26 cellular contexts compared by ENCODE assay signal in genomic region chr9:127729522-127730256, GRCh38. TPM values are rescaled to one million over a fixed set of nuclear protein-coding genes. Genes with fewer than 3 reads are reported as not detected.
A peak's percentile ranks its signal among the peaks of the same experiment; 100 is the strongest.
DNase-seq lines count a peak whose midpoint lies in the region; ATAC-seq, FAIRE-seq and TF ChIP-seq lines count a peak whose summit lies in the region.
"Had no signal": no experiment of that assay in that cellular context is flagged by ENCODE, and none has a peak within 500 bp of the region (broad histone marks: within the 10 kb centered on the region; RNA-seq: fewer than 3 reads in every experiment).

No MANE protein-coding gene starts in this region.

- H3K4me2 ChIP-seq in HepG2 (ENCODE audit: low read depth, low read length) (peak overlapping the region; percentile 46), neural progenitor cell (no peak overlapping the region)
- H3K4me2 ChIP-seq: A549 had no signal

- H3K4me1 Mint-ChIP-seq in neural progenitor cell: peaks cover 11% of the 10 kb centered on the region

- no peak for FAIRE-seq in HepG2 (lab: Jason Lieb, UNC)
- FAIRE-seq: A549, GM12878 had no signal

- peaks cover 4% of the 10 kb centered on the region for H3F3A ChIP-seq in neural progenitor cell (ENCODE audit: low read depth)

- 5% methylated on average over 5 of the region's 18 CpGs for WGBS in HepG2 (ENCODE audit: low lambda C conversion rate)
- 50% methylated on average over 1 of the region's 18 CpGs for WGBS in right lobe of liver (ENCODE audit: insufficient coverage, low coverage, low lambda C conversion rate, missing lambda C conversion rate)

- DNase-seq in HepG2 (ENCODE audit: low spot score) (peak; percentile 29), right lobe of liver (no peak), SJSA1 (ENCODE audit: low read depth in 1 of 2, low spot score in 2 of 2) (no peak), neural progenitor cell (ENCODE audit: low spot score) (no peak), LoVo (ENCODE audit: low spot score) (no peak), mucosa of descending colon (no peak), NCI-H748 (lab: John Stamatoyannopoulos, UW; ENCODE audit: unreplicated experiment) (no peak)
- DNase-seq: AML-193; C1 segment of cervical spinal cord; CD4-positive, alpha-beta memory T cell; COR-L47; DMS53; GDM1; GOT3; IMR-90; KG1; NCI-H1048; NCI-H1694; NCI-H2029 treated with DMSO at 0.1 percent for 48 hours; NCI-H446 treated with DMSO at 0.1 percent for 48 hours; NCI-H526; OCI-M1; Peyer's patch had no signal

- POLR2A ChIA-PET in HepG2 (lab: Yijun Ruan, JAX): interaction anchor here (1.0 to 1.6 kb wide), 5 partner anchors 14 to 174 kb away, joined by 3 to 5 read pairs (median 3); partner anchors contain the start of genes PTRH1 and TTC16

- TF ChIP-seq POLR2A in HepG2 (IDR thresholded peaks at IDR 0.05; ENCODE audit: insufficient read depth in 1 of 2, low read depth in 2 of 2, low read length in 2 of 2) (no peak), right lobe of liver (IDR thresholded peaks at IDR 0.05) (no peak)

- H3K27me3 ChIP-seq in HepG2 (ENCODE audit: control insufficient read depth in 1 of 2, insufficient read depth in 2 of 2, low read length in 2 of 2) (peaks cover 0 to 2% of the 10 kb centered on the region in 2 experiments; a peak in 1 of 5 replicates), right lobe of liver (no peaks in the 10 kb centered on the region), SJSA1 (replicated peaks) (no peaks in the 10 kb centered on the region), neural progenitor cell (no peaks in the 10 kb centered on the region)
- H3K27me3 ChIP-seq: Peyer's patch had no signal

- H3K9me3 ChIP-seq in HepG2 (ENCODE audit: low read length) (no peaks in the 10 kb centered on the region), right lobe of liver (no peaks in the 10 kb centered on the region), SJSA1 (replicated peaks) (no peaks in the 10 kb centered on the region), neural progenitor cell (ENCODE audit: low read depth) (no peaks in the 10 kb centered on the region), mucosa of descending colon (no peaks in the 10 kb centered on the region)
- H3K9me3 ChIP-seq: A549, Peyer's patch had no signal

- no peak for TF ChIP-seq EP300 in HepG2 (IDR thresholded peaks at IDR 0.05; ENCODE audit: low read depth in 2 of 2, low read length in 2 of 2)
- no peak for TF ChIP-seq EP300 in HepG2 (CRISPR knock-in tag; IDR thresholded peaks at IDR 0.05; ENCODE audit: borderline replicate concordance)

- H3K4me3 ChIP-seq in HepG2 (replicated peaks in 1 of 3; ENCODE audit: insufficient read depth in 1 of 3, low read depth in 2 of 3, low read length in 3 of 3): peak overlapping the region in 1 of 3 experiments; percentile 33; a peak in 1 of 6 replicates
- no peak overlapping the region for H3K4me3 ChIP-seq in right lobe of liver
- no peak overlapping the region for H3K4me3 ChIP-seq in SJSA1
- H3K4me3 ChIP-seq in neural progenitor cell: no peak overlapping the region
- no peak overlapping the region for H3K4me3 ChIP-seq in mucosa of descending colon
- H3K4me3 ChIP-seq: A549, GM12878, Peyer's patch had no signal

- H3K27ac ChIP-seq in HepG2 (ENCODE audit: extremely low read length, insufficient read depth, low read length) (no peak overlapping the region), right lobe of liver (no peak overlapping the region), SJSA1 (peak overlapping the region; percentile 73), neural progenitor cell (no peak overlapping the region)
- H3K27ac ChIP-seq: A549, Peyer's patch had no signal

- no peaks in the 10 kb centered on the region for H3K27me3 Mint-ChIP-seq in neural progenitor cell (ENCODE audit: insufficient read depth, low read depth)
- H3K27me3 Mint-ChIP-seq: CD4-positive, alpha-beta memory T cell had no signal

- in situ Hi-C loops in HepG2 (cut with HindIII; ENCODE audit: extremely low pct_ligation_motif_present, low pct_unique_long_range_greater_than_20kb): loop anchor here (10.0 kb wide), 1 partner anchor 225 kb away; no protein-coding TSS in a partner anchor

- H3K9ac ChIP-seq in HepG2 (ENCODE audit: insufficient read depth, low read depth, low read length) (no peak overlapping the region), neural progenitor cell (no peak overlapping the region)

- H3K36me3 ChIP-seq in HepG2 (replicated peaks in 1 of 2; ENCODE audit: control insufficient read depth in 1 of 2, insufficient read depth in 2 of 2, low read length in 2 of 2) (no peaks in the 10 kb centered on the region), right lobe of liver (no peaks in the 10 kb centered on the region), SJSA1 (peaks cover 29% of the 10 kb centered on the region), neural progenitor cell (no peaks in the 10 kb centered on the region), mucosa of descending colon (ENCODE audit: low read depth) (no peaks in the 10 kb centered on the region)

- BruUV-seq in HepG2 (replicated peaks; lab: Mats Ljungman, UMichigan): no TSS peak

- peak overlapping the region; percentile 61 for H3K27ac Mint-ChIP-seq in neural progenitor cell

- peaks cover 33% of the 10 kb centered on the region for H3K4me1 ChIP-seq in HepG2 (ENCODE audit: insufficient read depth, low read length)
- H3K4me1 ChIP-seq in right lobe of liver: peaks cover 0 to 6% (median 3%) of the 10 kb centered on the region in 4 donors
- H3K4me1 ChIP-seq in SJSA1 (replicated peaks): peaks cover 52% of the 10 kb centered on the region
- peaks cover 5% of the 10 kb centered on the region for H3K4me1 ChIP-seq in neural progenitor cell
- peaks cover 7% of the 10 kb centered on the region for H3K4me1 ChIP-seq in mucosa of descending colon (ENCODE audit: low read depth)

- H2AFZ ChIP-seq in HepG2 (ENCODE audit: low read length) (no peak overlapping the region), neural progenitor cell (replicated peaks) (no peak overlapping the region)

- intact Hi-C loops in HepG2 (cut with micrococcal nuclease; ENCODE audit: unreplicated experiment): loop anchor here (10.0 kb wide), 1 partner anchor 225 kb away; no protein-coding TSS in a partner anchor
- intact Hi-C loops in right lobe of liver (cut with DNase I): loop anchor here (5.0 to 10.0 kb wide), 4 partner anchors 137 to 225 kb away; partner anchors contain the start of gene AK1 (in 1 of the 2)
- intact Hi-C loops in mucosa of descending colon (cut with DNase I, micrococcal nuclease): loop anchor here (2.0 to 10.0 kb wide), 3 partner anchors 135 to 145 kb away; partner anchors contain the start of gene AK1 (in 1 of the 2)

- no peaks in the 10 kb centered on the region for H3K9me3 Mint-ChIP-seq in neural progenitor cell
- H3K9me3 Mint-ChIP-seq: CD4-positive, alpha-beta memory T cell had no signal

- CTCF ChIA-PET in HepG2 (lab: Yijun Ruan, JAX; ENCODE audit: low intra/inter-chr PET ratio, low total read pairs): interaction anchor here (0.6 kb wide), 1 partner anchor 28 kb away, joined by 3 read pairs; no protein-coding TSS in a partner anchor

- peak; percentile 87 for ATAC-seq in HepG2
- no peak for ATAC-seq in right lobe of liver
- no peak for ATAC-seq in mucosa of descending colon
- ATAC-seq: A549, GM12878, HCT116 had no signal

- TF ChIP-seq RAD21 in HepG2 (CRISPR knock-in tag; IDR thresholded peaks at IDR 0.05): no peak

- TF ChIP-seq CTCF in HepG2 (CRISPR knock-in tag; IDR thresholded peaks at IDR 0.05) (0 out of 2 replicates have a peak, but pooled peaks have one; percentile 20), right lobe of liver (IDR thresholded peaks at IDR 0.05) (no peak), neural progenitor cell (IDR thresholded peaks at IDR 0.05) (no peak), mucosa of descending colon (IDR thresholded peaks at IDR 0.05) (no peak)

- H4K20me1 ChIP-seq in HepG2 (ENCODE audit: insufficient read depth, low read length): no peaks in the 10 kb centered on the region
- no peaks in the 10 kb centered on the region for H4K20me1 ChIP-seq in neural progenitor cell (ENCODE audit: low read depth)

- H3K79me2 ChIP-seq in HepG2 (ENCODE audit: insufficient read depth, low read length) (no peaks in the 10 kb centered on the region), neural progenitor cell (ENCODE audit: low read depth) (no peaks in the 10 kb centered on the region)

- no peak overlapping the region for H3K4me3 Mint-ChIP-seq in neural progenitor cell
- H3K4me3 Mint-ChIP-seq: CD4-positive, alpha-beta memory T cell had no signal

- no peaks in the 10 kb centered on the region for H3K36me3 Mint-ChIP-seq in neural progenitor cell

RNA-seq across cellular contexts. Expression of gene TOR2A, which starts 5.4 kb away (rescaled TPM):
- 5.5 and 7.2 TPM in 2 replicates for total RNA-seq in HepG2 (2016; rRNA removed; fragmentation: Illumina TruSeq; extraction: Trizol)
- total RNA-seq in HepG2 (2016; cell fraction: cytosol; rRNA removed; fragmentation: Illumina TruSeq; extraction: Trizol; ENCODE audit: low read depth): 5.2 and 7.3 TPM in 2 replicates
- 4.5 and 7.9 TPM in 2 replicates for total RNA-seq in HepG2 (2016; cell fraction: insoluble cytoplasmic fraction; rRNA removed; fragmentation: Illumina TruSeq; extraction: Trizol)
- total RNA-seq in HepG2 (2016; cell fraction: membrane; rRNA removed; fragmentation: Illumina TruSeq; extraction: Trizol): 7.9 and 11.8 TPM in 2 replicates
- 6.0 and 8.4 TPM in 2 replicates for total RNA-seq in HepG2 (2016; cell fraction: nucleus; rRNA removed; fragmentation: Illumina TruSeq; extraction: Trizol)
- 3.5 and 4.9 TPM in 2 replicates for polyA plus RNA-seq in HepG2 (2011; rRNA removed)
- 3.9 and 7.0 TPM in 2 replicates for polyA plus RNA-seq in HepG2 (2011; cell fraction: cytosol; rRNA removed)
- polyA plus RNA-seq in HepG2 (2011; cell fraction: nucleus; rRNA removed): 10.9 and 13.2 TPM in 2 replicates
- polyA plus RNA-seq in HepG2 (2012): 3.9 and 5.6 TPM in 2 replicates
- 7.5 and 14.0 TPM in 2 replicates for polyA plus RNA-seq in HepG2 (2016; cell fraction: cytosol; fragmentation: Illumina TruSeq; extraction: Trizol; ENCODE audit: low read depth)
- polyA plus RNA-seq in HepG2 (2016; cell fraction: insoluble cytoplasmic fraction; fragmentation: Illumina TruSeq; extraction: Trizol; ENCODE audit: low read depth): 8.1 and 8.2 TPM in 2 replicates
- polyA plus RNA-seq in HepG2 (2016; cell fraction: membrane; fragmentation: Illumina TruSeq; extraction: Trizol; ENCODE audit: low read depth): 13.5 and 15.3 TPM in 2 replicates
- 15.9 and 17.9 TPM in 2 replicates for polyA plus RNA-seq in HepG2 (2016; cell fraction: nucleus; fragmentation: Illumina TruSeq; extraction: Trizol; ENCODE audit: insufficient read depth, low read depth)
- 5.5 and 15.6 TPM in 2 replicates for polyA minus RNA-seq in HepG2 (2011; rRNA and poly(A)+ RNA removed; ENCODE audit: low replicate concordance)
- polyA minus RNA-seq in HepG2 (2011; cell fraction: cytosol; rRNA and poly(A)+ RNA removed): 3.2 and 3.6 TPM in 2 replicates
- polyA minus RNA-seq in HepG2 (2011; cell fraction: nucleus; rRNA and poly(A)+ RNA removed): 2.4 and 3.0 TPM in 2 replicates
- total RNA-seq in right lobe of liver: 10 to 100 TPM in 2 of 6 experiments, 1 to 10 TPM in 4; 6.1 to 15.3 (median 7.7) TPM
- 5.3 and 11.4 TPM in 2 replicates for total RNA-seq in SJSA1 (2014; rRNA removed; shearing (Covaris generic))
- 5.5 and 18.3 TPM in 2 replicates for total RNA-seq in neural progenitor cell (ENCODE audit: low replicate concordance)
- 10 to 100 TPM; 19.7 to 30.2 (median 28.2) TPM for total RNA-seq in mucosa of descending colon

RNA-seq across cellular contexts. Expression of gene TTC16, which starts 13.8 kb away (rescaled TPM):
- not detected in 2 replicates for total RNA-seq in HepG2 (2016; rRNA removed; fragmentation: Illumina TruSeq; extraction: Trizol)
- total RNA-seq in HepG2 (2016; cell fraction: cytosol; rRNA removed; fragmentation: Illumina TruSeq; extraction: Trizol; ENCODE audit: low read depth): not detected in 2 replicates
- not detected in 2 replicates for total RNA-seq in HepG2 (2016; cell fraction: insoluble cytoplasmic fraction; rRNA removed; fragmentation: Illumina TruSeq; extraction: Trizol)
- total RNA-seq in HepG2 (2016; cell fraction: membrane; rRNA removed; fragmentation: Illumina TruSeq; extraction: Trizol): not detected in 2 replicates
- total RNA-seq in HepG2 (2016; cell fraction: nucleus; rRNA removed; fragmentation: Illumina TruSeq; extraction: Trizol): not detected in 2 replicates
- polyA plus RNA-seq in HepG2 (2011; rRNA removed): not detected in 2 replicates
- 0.03 TPM in 1 of 2 replicates, not detected in the other for polyA plus RNA-seq in HepG2 (2011; cell fraction: cytosol; rRNA removed)
- polyA plus RNA-seq in HepG2 (2011; cell fraction: nucleus; rRNA removed): 0.08 TPM in 1 of 2 replicates, not detected in the other
- polyA plus RNA-seq in HepG2 (2012): not detected in 2 replicates
- polyA plus RNA-seq in HepG2 (2016; cell fraction: cytosol; fragmentation: Illumina TruSeq; extraction: Trizol; ENCODE audit: low read depth): not detected in 2 replicates
- polyA plus RNA-seq in HepG2 (2016; cell fraction: insoluble cytoplasmic fraction; fragmentation: Illumina TruSeq; extraction: Trizol; ENCODE audit: low read depth): not detected in 2 replicates
- polyA plus RNA-seq in HepG2 (2016; cell fraction: membrane; fragmentation: Illumina TruSeq; extraction: Trizol; ENCODE audit: low read depth): 0.09 TPM in 1 of 2 replicates, not detected in the other
- polyA plus RNA-seq in HepG2 (2016; cell fraction: nucleus; fragmentation: Illumina TruSeq; extraction: Trizol; ENCODE audit: insufficient read depth, low read depth): not detected in 2 replicates
- 0.72 TPM in 1 of 2 replicates, not detected in the other for polyA minus RNA-seq in HepG2 (2011; rRNA and poly(A)+ RNA removed; ENCODE audit: low replicate concordance)
- not detected in 2 replicates for polyA minus RNA-seq in HepG2 (2011; cell fraction: cytosol; rRNA and poly(A)+ RNA removed)
- polyA minus RNA-seq in HepG2 (2011; cell fraction: nucleus; rRNA and poly(A)+ RNA removed): not detected in 2 replicates
- under 1 TPM in 2 of 6 experiments, not detected in 4; 0.05 to 0.12 TPM for total RNA-seq in right lobe of liver
- total RNA-seq in SJSA1 (2014; rRNA removed; shearing (Covaris generic)): not detected in 2 replicates
- total RNA-seq in neural progenitor cell (ENCODE audit: low replicate concordance): not detected in 2 replicates
- total RNA-seq in mucosa of descending colon: under 1 TPM in 1 of 3 donors, not detected in 2; 0.31 TPM
- total RNA-seq: GM12878, IMR-90, Peyer's patch had no signal
- polyA plus RNA-seq: A549 had no signal

RNA-seq across cellular contexts. Expression of gene PTRH1, which starts 14.2 kb away (rescaled TPM):
- total RNA-seq in HepG2 (2016; rRNA removed; fragmentation: Illumina TruSeq; extraction: Trizol) (7.6 and 10.4 TPM in 2 replicates), right lobe of liver (10 to 100 TPM in 2 of 6 experiments, 1 to 10 TPM in 4; 4.8 to 21.2 (median 6.8) TPM), neural progenitor cell (ENCODE audit: low replicate concordance) (1.3 and 5.4 TPM in 2 replicates), mucosa of descending colon (10 to 100 TPM in 2 of 3 donors, 1 to 10 TPM in 1; 5.1 to 10.5 (median 10.3) TPM)
- total RNA-seq in HepG2 (2016; cell fraction: cytosol; rRNA removed; fragmentation: Illumina TruSeq; extraction: Trizol; ENCODE audit: low read depth): 3.7 and 4.7 TPM in 2 replicates
- total RNA-seq in HepG2 (2016; cell fraction: insoluble cytoplasmic fraction; rRNA removed; fragmentation: Illumina TruSeq; extraction: Trizol): 9.5 and 11.7 TPM in 2 replicates
- 3.7 and 4.4 TPM in 2 replicates for total RNA-seq in HepG2 (2016; cell fraction: membrane; rRNA removed; fragmentation: Illumina TruSeq; extraction: Trizol)
- 3.4 and 3.9 TPM in 2 replicates for total RNA-seq in HepG2 (2016; cell fraction: nucleus; rRNA removed; fragmentation: Illumina TruSeq; extraction: Trizol)
- 4.0 and 5.4 TPM in 2 replicates for polyA plus RNA-seq in HepG2 (2011; rRNA removed)
- polyA plus RNA-seq in HepG2 (2011; cell fraction: cytosol; rRNA removed): 5.4 and 8.9 TPM in 2 replicates
- 6.0 and 7.2 TPM in 2 replicates for polyA plus RNA-seq in HepG2 (2011; cell fraction: nucleus; rRNA removed)
- 3.0 and 3.2 TPM in 2 replicates for polyA plus RNA-seq in HepG2 (2012)
- polyA plus RNA-seq in HepG2 (2016; cell fraction: cytosol; fragmentation: Illumina TruSeq; extraction: Trizol; ENCODE audit: low read depth): 3.5 and 3.9 TPM in 2 replicates
- 8.4 and 8.9 TPM in 2 replicates for polyA plus RNA-seq in HepG2 (2016; cell fraction: insoluble cytoplasmic fraction; fragmentation: Illumina TruSeq; extraction: Trizol; ENCODE audit: low read depth)
- polyA plus RNA-seq in HepG2 (2016; cell fraction: membrane; fragmentation: Illumina TruSeq; extraction: Trizol; ENCODE audit: low read depth): 3.9 and 4.4 TPM in 2 replicates
- 6.4 and 9.2 TPM in 2 replicates for polyA plus RNA-seq in HepG2 (2016; cell fraction: nucleus; fragmentation: Illumina TruSeq; extraction: Trizol; ENCODE audit: insufficient read depth, low read depth)
- polyA minus RNA-seq in HepG2 (2011; rRNA and poly(A)+ RNA removed; ENCODE audit: low replicate concordance): 5.1 and 17.9 TPM in 2 replicates
- 1.8 and 1.9 TPM in 2 replicates for polyA minus RNA-seq in HepG2 (2011; cell fraction: cytosol; rRNA and poly(A)+ RNA removed)
- 1.9 and 3.9 TPM in 2 replicates for polyA minus RNA-seq in HepG2 (2011; cell fraction: nucleus; rRNA and poly(A)+ RNA removed)
- total RNA-seq in SJSA1 (2014; rRNA removed; shearing (Covaris generic)): 10.4 and 17.5 TPM in 2 replicates

RNA-seq across cellular contexts. Expression of gene CFAP157, which starts 22.9 kb away (rescaled TPM):
- total RNA-seq in HepG2 (2016; rRNA removed; fragmentation: Illumina TruSeq; extraction: Trizol) (not detected in 2 replicates), right lobe of liver (under 1 TPM in 1 of 6 experiments, not detected in 5; 0.10 TPM), neural progenitor cell (ENCODE audit: low replicate concordance) (0.31 TPM in 1 of 2 replicates, not detected in the other), mucosa of descending colon (under 1 TPM in 2 of 3 donors, not detected in 1; 0.12 to 0.28 TPM)
- 0.09 TPM in 1 of 2 replicates, not detected in the other for total RNA-seq in HepG2 (2016; cell fraction: cytosol; rRNA removed; fragmentation: Illumina TruSeq; extraction: Trizol; ENCODE audit: low read depth)
- total RNA-seq in HepG2 (2016; cell fraction: insoluble cytoplasmic fraction; rRNA removed; fragmentation: Illumina TruSeq; extraction: Trizol): 0.11 TPM in 1 of 2 replicates, not detected in the other
- total RNA-seq in HepG2 (2016; cell fraction: membrane; rRNA removed; fragmentation: Illumina TruSeq; extraction: Trizol): not detected in 2 replicates
- not detected in 2 replicates for total RNA-seq in HepG2 (2016; cell fraction: nucleus; rRNA removed; fragmentation: Illumina TruSeq; extraction: Trizol)
- polyA plus RNA-seq in HepG2 (2011; rRNA removed): 0.07 TPM in 1 of 2 replicates, not detected in the other
- 0.03 TPM in 1 of 2 replicates, not detected in the other for polyA plus RNA-seq in HepG2 (2011; cell fraction: cytosol; rRNA removed)
- polyA plus RNA-seq in HepG2 (2011; cell fraction: nucleus; rRNA removed): 0.24 and 0.47 TPM in 2 replicates
- 0.15 and 0.28 TPM in 2 replicates for polyA plus RNA-seq in HepG2 (2012)
- not detected in 2 replicates for polyA plus RNA-seq in HepG2 (2016; cell fraction: cytosol; fragmentation: Illumina TruSeq; extraction: Trizol; ENCODE audit: low read depth)
- polyA plus RNA-seq in HepG2 (2016; cell fraction: insoluble cytoplasmic fraction; fragmentation: Illumina TruSeq; extraction: Trizol; ENCODE audit: low read depth): not detected in 2 replicates
- not detected in 2 replicates for polyA plus RNA-seq in HepG2 (2016; cell fraction: membrane; fragmentation: Illumina TruSeq; extraction: Trizol; ENCODE audit: low read depth)
- not detected in 2 replicates for polyA plus RNA-seq in HepG2 (2016; cell fraction: nucleus; fragmentation: Illumina TruSeq; extraction: Trizol; ENCODE audit: insufficient read depth, low read depth)
- not detected in 2 replicates for polyA minus RNA-seq in HepG2 (2011; rRNA and poly(A)+ RNA removed; ENCODE audit: low replicate concordance)
- not detected in 2 replicates for polyA minus RNA-seq in HepG2 (2011; cell fraction: cytosol; rRNA and poly(A)+ RNA removed)
- polyA minus RNA-seq in HepG2 (2011; cell fraction: nucleus; rRNA and poly(A)+ RNA removed): 0.12 TPM in 1 of 2 replicates, not detected in the other
- total RNA-seq in SJSA1 (2014; rRNA removed; shearing (Covaris generic)): 0.11 TPM in 1 of 2 replicates, not detected in the other
- total RNA-seq: GM12878, IMR-90 had no signal
- polyA plus RNA-seq: IMR-90 had no signal

RNA-seq across cellular contexts. Expression of gene SH2D3C, which starts 48.8 kb away (rescaled TPM):
- total RNA-seq in HepG2 (2016; rRNA removed; fragmentation: Illumina TruSeq; extraction: Trizol): not detected in 2 replicates
- total RNA-seq in HepG2 (2016; cell fraction: cytosol; rRNA removed; fragmentation: Illumina TruSeq; extraction: Trizol; ENCODE audit: low read depth): not detected in 2 replicates
- not detected in 2 replicates for total RNA-seq in HepG2 (2016; cell fraction: insoluble cytoplasmic fraction; rRNA removed; fragmentation: Illumina TruSeq; extraction: Trizol)
- not detected in 2 replicates for total RNA-seq in HepG2 (2016; cell fraction: membrane; rRNA removed; fragmentation: Illumina TruSeq; extraction: Trizol)
- total RNA-seq in HepG2 (2016; cell fraction: nucleus; rRNA removed; fragmentation: Illumina TruSeq; extraction: Trizol): not detected in 2 replicates
- polyA plus RNA-seq in HepG2 (2011; rRNA removed): not detected in 2 replicates
- 0.03 TPM in 1 of 2 replicates, not detected in the other for polyA plus RNA-seq in HepG2 (2011; cell fraction: cytosol; rRNA removed)
- not detected in 2 replicates for polyA plus RNA-seq in HepG2 (2011; cell fraction: nucleus; rRNA removed)
- 0.19 TPM in 1 of 2 replicates, not detected in the other for polyA plus RNA-seq in HepG2 (2012)
- not detected in 2 replicates for polyA plus RNA-seq in HepG2 (2016; cell fraction: cytosol; fragmentation: Illumina TruSeq; extraction: Trizol; ENCODE audit: low read depth)
- polyA plus RNA-seq in HepG2 (2016; cell fraction: insoluble cytoplasmic fraction; fragmentation: Illumina TruSeq; extraction: Trizol; ENCODE audit: low read depth): not detected in 2 replicates
- not detected in 2 replicates for polyA plus RNA-seq in HepG2 (2016; cell fraction: membrane; fragmentation: Illumina TruSeq; extraction: Trizol; ENCODE audit: low read depth)
- polyA plus RNA-seq in HepG2 (2016; cell fraction: nucleus; fragmentation: Illumina TruSeq; extraction: Trizol; ENCODE audit: insufficient read depth, low read depth): not detected in 2 replicates
- 0.20 and 0.84 TPM in 2 replicates for polyA minus RNA-seq in HepG2 (2011; rRNA and poly(A)+ RNA removed; ENCODE audit: low replicate concordance)
- polyA minus RNA-seq in HepG2 (2011; cell fraction: cytosol; rRNA and poly(A)+ RNA removed): not detected in 2 replicates
- polyA minus RNA-seq in HepG2 (2011; cell fraction: nucleus; rRNA and poly(A)+ RNA removed): not detected in 2 replicates
- 1 to 10 TPM; 1.7 to 5.6 (median 2.7) TPM for total RNA-seq in right lobe of liver
- total RNA-seq in SJSA1 (2014; rRNA removed; shearing (Covaris generic)): not detected in 2 replicates
- total RNA-seq in neural progenitor cell (ENCODE audit: low replicate concordance): 1.8 and 1.9 TPM in 2 replicates
- total RNA-seq in mucosa of descending colon: 1 to 10 TPM; 3.2 to 7.4 (median 4.7) TPM
